1 cellular context compared by ENCODE assay signal in genomic region chr16:84654238-84654637, GRCh38.
TF ChIP-seq lines count a peak whose summit lies in the region.

No MANE protein-coding gene starts in this region.

TF ChIP-seq in HepG2, 621 proteins besides CTCF, POLR2A, EP300 and RAD21:
- no peak for TF ChIP-seq DMTF1 (CRISPR knock-in tag; IDR thresholded peaks at IDR 0.05)
- peak; percentile 51; the same call in 1 of the 2 replicates for TF ChIP-seq ZNF121 (CRISPR knock-in tag; IDR thresholded peaks at IDR 0.05)
TF ChIP-seq in HepG2: peak in this region for 1.
